ENCODE assay signal across 8 cellular contexts in genomic region chr11:62380821-62381243, GRCh38. TPM values are rescaled to one million over a fixed set of nuclear protein-coding genes. Genes with fewer than 3 reads are reported as not detected.
DNase-seq lines count a peak whose midpoint lies in the region; ATAC-seq and TF ChIP-seq lines count a peak whose summit lies in the region.
"Not testable (repeated sequence)": the region's sequence is repeated elsewhere in the genome, so short reads cannot be mapped to it uniquely, and the experiment has no call there.

No MANE protein-coding gene starts in this region.

- H3K36me3 ChIP-seq in brain microvascular endothelial cell (replicated peaks); heart left ventricle; uterus: not testable (repeated sequence)

- peaks cover 0 to 12% (median 4%) of the 10 kb centered on the region in 12 donors for H3K4me1 ChIP-seq in heart left ventricle
- H3K4me1 ChIP-seq in uterus: not testable (repeated sequence)

- intact Hi-C loops in heart left ventricle (cut with DNase I): loop anchor here in 1 of 10 donors (10.0 kb wide), 1 partner anchor 484 kb away; no protein-coding TSS in a partner anchor
- intact Hi-C loops in uterus (cut with DNase I; ENCODE audit: low total_unique reads): loop anchor here (10.0 kb wide), 1 partner anchor 314 kb away; no protein-coding TSS in a partner anchor

- TF ChIP-seq CTCF in LNCAP (IDR thresholded peaks at IDR 0.05) (peak; percentile 68), VCaP (conservative IDR thresholded peaks at IDR 0.05) (peak; percentile 82), brain microvascular endothelial cell (IDR thresholded peaks at IDR 0.05; ENCODE audit: low read depth, low read length, missing control alignments) (peak; percentile 73), heart left ventricle (IDR thresholded peaks at IDR 0.05) (peak; percentile 71 to 94 (median 87)), uterus (IDR thresholded peaks at IDR 0.05) (peak; percentile 76 to 84 (median 82))

- H3K4me3 ChIP-seq in brain microvascular endothelial cell (ENCODE audit: low read depth, low read length); uterus: not testable (repeated sequence)
- H3K4me3 ChIP-seq in heart left ventricle: peak overlapping the region in 4 of 12 donors; percentile 6 to 35 (median 25)

- WGBS in heart left ventricle, 4 donors: 2 to 7% (median 5%) methylated on average over 12 of the region's 12 CpGs

- H3K27ac ChIP-seq in VCaP: peak overlapping the region; percentile 93
- H3K27ac ChIP-seq in brain microvascular endothelial cell, heart left ventricle, uterus: not testable (repeated sequence)

- DNase-seq in ELF-1 (ENCODE audit: low read depth, low spot score) (peak; percentile 78), NCI-H774 (lab: John Stamatoyannopoulos, UW) (peak; percentile 71), brain microvascular endothelial cell (peak; percentile 46), heart left ventricle (peak in 4 of 5 donors; percentile 39 to 55 (median 50)), nucleus accumbens (lab: John Stamatoyannopoulos, UW) (peak in 34 of 56 donors; percentile 8 to 56 (median 34)), uterus (peak; percentile 50 to 51)

- in situ Hi-C loops in brain microvascular endothelial cell (cut with HindIII; ENCODE audit: low pct_ligation_motif_present, low sequenced_read_pairs): loop anchor here (25.0 kb wide), 1 partner anchor 181 kb away; the partner anchor contains the start of gene EEF1G

- H3K9me3 ChIP-seq in heart left ventricle, uterus: not testable (repeated sequence)

- not testable (repeated sequence) for H3K27me3 ChIP-seq in brain microvascular endothelial cell (replicated peaks); heart left ventricle; uterus

- peak; percentile 64 to 80 (median 78) for ATAC-seq in heart left ventricle

- not testable (repeated sequence) for TF ChIP-seq POLR2A in heart left ventricle (IDR thresholded peaks at IDR 0.05); uterus (IDR thresholded peaks at IDR 0.05)

RNA-seq across cellular contexts. Expression of gene SCGB1A1, which starts 38.0 kb away (rescaled TPM):
- total RNA-seq in heart left ventricle (not detected), uterus (not detected)
- polyA plus RNA-seq in heart left ventricle: not detected

RNA-seq across cellular contexts. Expression of gene ASRGL1, which starts 43.6 kb away (rescaled TPM):
- total RNA-seq in heart left ventricle: 10 to 100 TPM in 1 of 9 donors, 1 to 10 TPM in 8; 1.4 to 13.2 (median 3.2) TPM
- 1 to 10 TPM; 1.9 to 6.2 TPM for polyA plus RNA-seq in heart left ventricle
- 100 to 1,000 TPM in 1 of 4 donors, 10 to 100 TPM in 3; 10.9 to 133 (median 30.0) TPM for total RNA-seq in uterus
